Comparison of ENCODE assay signal across 9 cellular contexts in the genomic region with DNA sequence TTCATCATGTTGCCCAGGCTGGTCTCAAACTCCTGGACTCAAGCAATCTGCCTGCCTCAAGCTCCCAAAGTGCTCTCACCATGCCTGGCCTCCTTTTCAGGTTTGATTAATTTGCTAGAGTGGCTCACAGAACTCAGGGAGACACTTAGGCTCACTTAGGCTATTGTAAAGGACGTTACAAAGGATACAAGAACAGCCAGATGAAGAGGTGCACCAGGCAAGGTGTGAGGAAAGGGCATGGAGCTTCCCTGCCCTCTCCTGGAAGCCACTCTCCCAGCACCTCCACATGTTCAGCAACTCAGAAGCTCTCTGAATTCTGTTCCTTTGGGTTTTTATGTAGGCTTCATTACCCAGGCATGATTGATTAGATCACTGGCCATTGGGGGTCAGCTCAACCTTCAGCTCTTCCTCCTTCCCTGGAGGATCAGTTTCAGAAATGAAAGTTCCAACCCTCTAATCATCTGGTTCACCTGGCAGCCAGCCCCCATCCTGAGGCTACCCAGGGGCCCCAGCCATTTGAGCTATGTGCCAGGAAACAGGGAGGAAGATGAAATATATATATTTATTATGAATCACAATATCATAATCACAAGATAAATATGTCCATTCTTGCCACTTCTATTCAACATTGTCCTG.
DNase-seq lines count a peak whose midpoint lies in the region; ATAC-seq and TF ChIP-seq lines count a peak whose summit lies in the region.
"Had no signal": no experiment of that assay in that cellular context is flagged by ENCODE, and none has a peak within 500 bp of the region (broad histone marks: within the 10 kb centered on the region; RNA-seq: fewer than 3 reads in every experiment).

No MANE protein-coding gene starts in this region.

- H3K4me1 ChIP-seq in cardiac muscle cell (ENCODE audit: low read depth): peaks cover 26% of the 10 kb centered on the region

- H3K4me3 ChIP-seq in GM12864 (ENCODE audit: low read depth, low read length) (no peak overlapping the region), cardiac muscle cell (no peak overlapping the region)

- no peaks in the 10 kb centered on the region for H3K9me3 ChIP-seq in cardiac muscle cell (ENCODE audit: low read depth)

- TF ChIP-seq CTCF in GM12864 (IDR thresholded peaks at IDR 0.05; ENCODE audit: low read depth, low read length, missing control alignments) (peak; percentile 34), cardiac muscle cell (IDR thresholded peaks at IDR 0.05; ENCODE audit: low read depth, low read length) (peak; percentile 49)

- no peaks in the 10 kb centered on the region for H3K27me3 ChIP-seq in cardiac muscle cell

- no peak for DNase-seq in GM12864 (ENCODE audit: low read depth)
- peak; percentile 32 to 49 for DNase-seq in cardiac muscle cell (ENCODE audit: low read depth in 1 of 2, low spot score in 1 of 2)
- peak; percentile 39 for DNase-seq in sciatic nerve (ENCODE audit: low spot score)
- DNase-seq in activated T-cell treated with anti-CD3 and anti-CD28 coated beads, Interleukin-2, amount 50 U/mL, for 48 hours: no peak
- DNase-seq in stimulated activated naive CD4-positive, alpha-beta T cell treated with Interleukin-2 at 50 U/mL for 16 hours (lab: John Stamatoyannopoulos, UW): no peak
- no peak for DNase-seq in pons (ENCODE audit: low spot score)
- no peak for DNase-seq in activated effector memory CD4-positive, alpha-beta T cell treated with anti-CD3 and anti-CD28 coated beads, Interleukin-2, amount 50 U/mL, for 16 hours
- DNase-seq: NCI-H526 treated with DMSO at 0.1 percent for 48 hours had no signal

- no peak overlapping the region for H3K27ac ChIP-seq in cardiac muscle cell

- intact Hi-C loops in sciatic nerve (cut with DNase I): no loop called here

- peak; percentile 90 for ATAC-seq in SK-N-SH treated with all-trans-retinoic acid at 6 μM for 48 hours
- ATAC-seq in sciatic nerve: peak; percentile 46

- no peaks in the 10 kb centered on the region for H3K36me3 ChIP-seq in cardiac muscle cell

TF ChIP-seq in SK-N-SH treated with all-trans-retinoic acid at 6 μM for 48 hours, 23 proteins besides CTCF, POLR2A, EP300 and RAD21:
- TF ChIP-seq ZFP3 (CRISPR knock-in tag; IDR thresholded peaks at IDR 0.05) (no peak), ZC3H10 (CRISPR knock-in tag; IDR thresholded peaks at IDR 0.05) (no peak), RARB (CRISPR knock-in tag; IDR thresholded peaks at IDR 0.05) (no peak), SNAI2 (CRISPR knock-in tag; IDR thresholded peaks at IDR 0.05) (no peak), ISL1 (CRISPR knock-in tag; IDR thresholded peaks at IDR 0.05) (no peak), ZFP30 (CRISPR knock-in tag; IDR thresholded peaks at IDR 0.05) (no peak)
- TF ChIP-seq, protein P1, sequence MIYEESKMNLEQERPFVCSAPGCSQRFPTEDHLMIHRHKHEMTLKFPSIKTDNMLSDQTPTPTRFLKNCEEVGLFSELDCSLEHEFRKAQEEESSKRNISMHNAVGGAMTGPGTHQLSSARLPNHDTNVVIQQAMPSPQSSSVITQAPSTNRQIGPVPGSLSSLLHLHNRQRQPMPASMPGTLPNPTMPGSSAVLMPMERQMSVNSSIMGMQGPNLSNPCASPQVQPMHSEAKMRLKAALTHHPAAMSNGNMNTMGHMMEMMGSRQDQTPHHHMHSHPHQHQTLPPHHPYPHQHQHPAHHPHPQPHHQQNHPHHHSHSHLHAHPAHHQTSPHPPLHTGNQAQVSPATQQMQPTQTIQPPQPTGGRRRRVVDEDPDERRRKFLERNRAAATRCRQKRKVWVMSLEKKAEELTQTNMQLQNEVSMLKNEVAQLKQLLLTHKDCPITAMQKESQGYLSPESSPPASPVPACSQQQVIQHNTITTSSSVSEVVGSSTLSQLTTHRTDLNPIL (CRISPR knock-in tag; IDR thresholded peaks at IDR 0.05; ENCODE audit: low read depth): no peak
- TF ChIP-seq, protein P2, sequence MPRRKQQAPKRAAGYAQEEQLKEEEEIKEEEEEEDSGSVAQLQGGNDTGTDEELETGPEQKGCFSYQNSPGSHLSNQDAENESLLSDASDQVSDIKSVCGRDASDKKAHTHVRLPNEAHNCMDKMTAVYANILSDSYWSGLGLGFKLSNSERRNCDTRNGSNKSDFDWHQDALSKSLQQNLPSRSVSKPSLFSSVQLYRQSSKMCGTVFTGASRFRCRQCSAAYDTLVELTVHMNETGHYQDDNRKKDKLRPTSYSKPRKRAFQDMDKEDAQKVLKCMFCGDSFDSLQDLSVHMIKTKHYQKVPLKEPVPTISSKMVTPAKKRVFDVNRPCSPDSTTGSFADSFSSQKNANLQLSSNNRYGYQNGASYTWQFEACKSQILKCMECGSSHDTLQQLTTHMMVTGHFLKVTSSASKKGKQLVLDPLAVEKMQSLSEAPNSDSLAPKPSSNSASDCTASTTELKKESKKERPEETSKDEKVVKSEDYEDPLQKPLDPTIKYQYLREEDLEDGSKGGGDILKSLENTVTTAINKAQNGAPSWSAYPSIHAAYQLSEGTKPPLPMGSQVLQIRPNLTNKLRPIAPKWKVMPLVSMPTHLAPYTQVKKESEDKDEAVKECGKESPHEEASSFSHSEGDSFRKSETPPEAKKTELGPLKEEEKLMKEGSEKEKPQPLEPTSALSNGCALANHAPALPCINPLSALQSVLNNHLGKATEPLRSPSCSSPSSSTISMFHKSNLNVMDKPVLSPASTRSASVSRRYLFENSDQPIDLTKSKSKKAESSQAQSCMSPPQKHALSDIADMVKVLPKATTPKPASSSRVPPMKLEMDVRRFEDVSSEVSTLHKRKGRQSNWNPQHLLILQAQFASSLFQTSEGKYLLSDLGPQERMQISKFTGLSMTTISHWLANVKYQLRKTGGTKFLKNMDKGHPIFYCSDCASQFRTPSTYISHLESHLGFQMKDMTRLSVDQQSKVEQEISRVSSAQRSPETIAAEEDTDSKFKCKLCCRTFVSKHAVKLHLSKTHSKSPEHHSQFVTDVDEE (CRISPR knock-in tag; IDR thresholded peaks at IDR 0.05): no peak
- TF ChIP-seq, protein P3, sequence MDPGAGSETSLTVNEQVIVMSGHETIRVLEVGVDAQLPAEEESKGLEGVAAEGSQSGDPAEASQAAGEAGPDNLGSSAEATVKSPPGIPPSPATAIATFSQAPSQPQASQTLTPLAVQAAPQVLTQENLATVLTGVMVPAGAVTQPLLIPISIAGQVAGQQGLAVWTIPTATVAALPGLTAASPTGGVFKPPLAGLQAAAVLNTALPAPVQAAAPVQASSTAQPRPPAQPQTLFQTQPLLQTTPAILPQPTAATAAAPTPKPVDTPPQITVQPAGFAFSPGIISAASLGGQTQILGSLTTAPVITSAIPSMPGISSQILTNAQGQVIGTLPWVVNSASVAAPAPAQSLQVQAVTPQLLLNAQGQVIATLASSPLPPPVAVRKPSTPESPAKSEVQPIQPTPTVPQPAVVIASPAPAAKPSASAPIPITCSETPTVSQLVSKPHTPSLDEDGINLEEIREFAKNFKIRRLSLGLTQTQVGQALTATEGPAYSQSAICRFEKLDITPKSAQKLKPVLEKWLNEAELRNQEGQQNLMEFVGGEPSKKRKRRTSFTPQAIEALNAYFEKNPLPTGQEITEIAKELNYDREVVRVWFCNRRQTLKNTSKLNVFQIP (CRISPR knock-in tag; IDR thresholded peaks at IDR 0.05; ENCODE audit: borderline replicate concordance, low read depth): no peak

Comparison
In these comparisons a context has a peak if more than half of its experiments do, and no peak if none do; other contexts are left out.
1. DNase-seq: peak in cardiac muscle cell (2 of 2) and sciatic nerve (single experiment); none in GM12864 (single experiment), activated T-cell treated with anti-CD3 and anti-CD28 coated beads, Interleukin-2, amount 50 U/mL, for 48 hours (0 of 2), stimulated activated naive CD4-positive, alpha-beta T cell treated with Interleukin-2 at 50 U/mL for 16 hours (single experiment), pons (single experiment) and activated effector memory CD4-positive, alpha-beta T cell treated with anti-CD3 and anti-CD28 coated beads, Interleukin-2, amount 50 U/mL, for 16 hours (single experiment).